In genomic region chr19:13969897-13970296, GRCh38 we compare ENCODE assay signal across 1 cellular context.
TF ChIP-seq lines count a peak whose summit lies in the region.

No MANE protein-coding gene starts in this region.

TF ChIP-seq in HEK293, 187 proteins besides CTCF, POLR2A, EP300 and RAD21 (continued from another document):
- no peak for TF ChIP-seq PRDM2 (tag by site-specific recombination; IDR thresholded peaks at IDR 0.05; ENCODE audit: borderline replicate concordance)
